31 cellular contexts compared by ENCODE assay signal in the genomic region with DNA sequence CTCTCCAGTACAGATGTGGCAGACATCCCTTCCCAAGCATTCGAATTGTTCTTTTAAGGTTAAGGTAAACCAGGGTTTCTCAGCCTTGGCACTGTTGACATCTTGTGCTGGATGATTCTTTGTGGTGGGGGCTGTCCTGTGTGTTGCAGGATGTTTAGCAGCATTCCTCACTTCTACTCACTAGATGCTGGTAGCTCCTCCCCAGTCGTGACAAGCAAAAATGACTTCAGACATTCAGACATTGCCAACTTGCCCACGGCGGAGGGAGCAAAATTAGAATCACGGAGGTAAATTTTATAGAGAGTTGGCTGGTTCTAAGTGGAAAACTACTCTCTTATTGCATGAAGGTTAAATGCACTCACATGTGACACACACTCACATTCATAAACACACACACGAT.
"Had no signal": no experiment of that assay in that cellular context is flagged by ENCODE, and none has a peak within 500 bp of the region (broad histone marks: within the 10 kb centered on the region; RNA-seq: fewer than 3 reads in every experiment).

No MANE protein-coding gene starts in this region.

- H2AFZ ChIP-seq: parathyroid adenoma had no signal

- H3K4me2 ChIP-seq: smooth muscle cell had no signal

- H3K36me3 Mint-ChIP-seq: mesothelial cell of epicardium, naive B cell had no signal

- H3K9me3 Mint-ChIP-seq: dendritic cell treated with granulocyte-macrophage colony-stimulating factor and Interleukin-4, amounts not matched to agents 40 ng/mL and 50 ng/mL, for 4 days; endodermal cell; mesothelial cell of epicardium; naive B cell; natural killer cell treated with Interleukin-12 subunit alpha and Interleukin-12 subunit beta and Interleukin-15 and Interleukin-18, amount 100 ng/mL, for 72 hours; neural crest cell had no signal

- H3K4me3 ChIP-seq: colonic mucosa, gastrocnemius medialis, lung, mucosa of descending colon, right atrium auricular region, smooth muscle cell, thoracic aorta, tibial nerve, upper lobe of left lung had no signal

- H3K27me3 ChIP-seq: colonic mucosa, gastrocnemius medialis, neutrophil, right atrium auricular region, tibial nerve, upper lobe of left lung had no signal

- H3K36me3 ChIP-seq: colonic mucosa, gastrocnemius medialis, right atrium auricular region, thoracic aorta, tibial nerve, upper lobe of left lung had no signal

- DNase-seq: colonic mucosa; effector CD8-positive, alpha-beta T cell; endodermal cell; gastrocnemius medialis; kidney; mesenchymal stem cell; mucosa of descending colon; naive B cell; stimulated activated CD4-positive, alpha-beta T cell treated with anti-CD3 and anti-CD28 coated beads, Interleukin-12 subunit alpha, Interleukin-12 subunit beta, amount 100 ng/mL, for 4 hours; stimulated activated CD4-positive, alpha-beta T cell treated with anti-CD3 and anti-CD28 coated beads, Interleukin-1b, Interleukin-23, amount 100 ng/mL, for 48 hours; stimulated activated CD4-positive, alpha-beta T cell treated with anti-CD3 and anti-CD28 coated beads, Interleukin-4, amount 100 ng/mL, for 1 hour; stimulated activated CD8-positive, alpha-beta memory T cell treated with anti-CD3 and anti-CD28 coated beads, Interleukin-4, amount 100 ng/mL, for 48 hours; stimulated activated naive CD4-positive, alpha-beta T cell treated with Interleukin-2 at 50 U/mL for 16 hours; upper lobe of left lung had no signal

- H3K9me3 ChIP-seq: colonic mucosa, gastrocnemius medialis, mucosa of descending colon, neutrophil, right atrium auricular region, thoracic aorta, tibial nerve, upper lobe of left lung had no signal

- H3K27ac Mint-ChIP-seq: dendritic cell treated with granulocyte-macrophage colony-stimulating factor and Interleukin-4, amounts not matched to agents 40 ng/mL and 50 ng/mL, for 4 days; endodermal cell had no signal

- H3K4me1 Mint-ChIP-seq: naive B cell, neural crest cell had no signal

- H3K27me3 Mint-ChIP-seq: dendritic cell treated with granulocyte-macrophage colony-stimulating factor and Interleukin-4, amounts not matched to agents 40 ng/mL and 50 ng/mL, for 4 days; natural killer cell treated with Interleukin-12 subunit alpha and Interleukin-12 subunit beta and Interleukin-15 and Interleukin-18, amount 100 ng/mL, for 72 hours; progenitor cell of endocrine pancreas had no signal

- H3K4me3 Mint-ChIP-seq: dendritic cell treated with granulocyte-macrophage colony-stimulating factor and Interleukin-4, amounts not matched to agents 40 ng/mL and 50 ng/mL, for 4 days; endodermal cell; mesothelial cell of epicardium; natural killer cell treated with Interleukin-12 subunit alpha and Interleukin-12 subunit beta and Interleukin-15 and Interleukin-18, amount 100 ng/mL, for 72 hours; neural crest cell had no signal

- H3K4me1 ChIP-seq: colonic mucosa, parathyroid adenoma had no signal

- FAIRE-seq: kidney, urothelium cell line had no signal

- ATAC-seq: esophagus mucosa; gastrocnemius medialis; left lobe of liver; mucosa of descending colon; natural killer cell treated with Interleukin-12 subunit alpha and Interleukin-12 subunit beta and Interleukin-15 and Interleukin-18, amount 100 ng/mL, for 72 hours; sciatic nerve had no signal

- H3K27ac ChIP-seq: colonic mucosa, epithelial cell of prostate, gastrocnemius medialis, neutrophil, parathyroid adenoma, right atrium auricular region, thoracic aorta, tibial nerve, upper lobe of left lung had no signal
